In genomic region chr5:38906503-38906902, GRCh38 we compare ENCODE assay signal across 3 cellular contexts.
TF ChIP-seq lines count a peak whose summit lies in the region.

No MANE protein-coding gene starts in this region.

TF ChIP-seq in HepG2, 621 proteins besides CTCF, POLR2A, EP300 and RAD21:
- no peak for TF ChIP-seq ZNF644 (CRISPR knock-in tag; IDR thresholded peaks at IDR 0.05; ENCODE audit: low read depth)
- no peak for TF ChIP-seq ZSCAN12 (CRISPR knock-in tag; IDR thresholded peaks at IDR 0.05)
- no peak for TF ChIP-seq TBP (CRISPR knock-in tag; IDR thresholded peaks at IDR 0.05)
- TF ChIP-seq SRSF4 (IDR thresholded peaks at IDR 0.05; ENCODE audit: low read depth, low read length, poor library complexity, severe bottlenecking), result no peak
- TF ChIP-seq ZBTB2 (CRISPR knock-in tag; IDR thresholded peaks at IDR 0.05; ENCODE audit: low read depth), result no peak
- TF ChIP-seq ZFP90 (CRISPR knock-in tag; IDR thresholded peaks at IDR 0.05; ENCODE audit: borderline replicate concordance), result no peak
- no peak for TF ChIP-seq ATF5 (CRISPR knock-in tag; IDR thresholded peaks at IDR 0.05; ENCODE audit: low read depth)
- TF ChIP-seq MAFK (conservative IDR thresholded peaks at IDR 0.05 in 1 of 2, IDR thresholded peaks at IDR 0.05 in 1 of 2; ENCODE audit: low read length in 2 of 2), result peak; percentile 77 to 95
- no peak for TF ChIP-seq CEBPB (IDR thresholded peaks at IDR 0.05; ENCODE audit: borderline replicate concordance, low read depth, low read length)
- TF ChIP-seq MIXL1 (CRISPR knock-in tag; IDR thresholded peaks at IDR 0.05), result no peak
- TF ChIP-seq MAFF (IDR thresholded peaks at IDR 0.05; ENCODE audit: low read depth, low read length), result peak; percentile 88
- TF ChIP-seq KMT2A (CRISPR knock-in tag; IDR thresholded peaks at IDR 0.05), result no peak
- no peak for TF ChIP-seq KDM1A (CRISPR knock-in tag; IDR thresholded peaks at IDR 0.05)
- no peak for TF ChIP-seq PHF21A (CRISPR knock-in tag; IDR thresholded peaks at IDR 0.05)
TF ChIP-seq in HepG2: peak in this region for 2.

TF ChIP-seq in IMR-90, 13 proteins besides CTCF, POLR2A, EP300 and RAD21:
- no peak for TF ChIP-seq NFE2L2 (IDR thresholded peaks at IDR 0.05; ENCODE audit: low read depth, low read length)
- TF ChIP-seq FOS (IDR thresholded peaks at IDR 0.05; ENCODE audit: low read depth, low read length), result no peak
- peak; percentile 97 for TF ChIP-seq MAFK (IDR thresholded peaks at IDR 0.05; ENCODE audit: low read depth, low read length)
- no peak for TF ChIP-seq BHLHE40 (IDR thresholded peaks at IDR 0.05; ENCODE audit: low read depth, low read length)

TF ChIP-seq in K562, 482 proteins besides CTCF, POLR2A, EP300 and RAD21:
- peak; percentile 97 for TF ChIP-seq ZNF316 (IDR thresholded peaks at IDR 0.05)
- peak; percentile 90 for TF ChIP-seq MAFK (IDR thresholded peaks at IDR 0.05; ENCODE audit: low read length)
- no peak for TF ChIP-seq HOXB6 (CRISPR knock-in tag; IDR thresholded peaks at IDR 0.05; ENCODE audit: borderline replicate concordance)
- TF ChIP-seq MAFG (tag; conservative IDR thresholded peaks at IDR 0.05), result peak; percentile 87
- peak; percentile 90 for TF ChIP-seq C11orf30 (IDR thresholded peaks at IDR 0.05; ENCODE audit: low read depth)
- TF ChIP-seq ZNF23 (CRISPR knock-in tag; IDR thresholded peaks at IDR 0.05), result no peak
- peak; percentile 87 for TF ChIP-seq MAFF (IDR thresholded peaks at IDR 0.05; ENCODE audit: low read length)
